Comparison of ENCODE assay signal across 11 cellular contexts in the genomic region with DNA sequence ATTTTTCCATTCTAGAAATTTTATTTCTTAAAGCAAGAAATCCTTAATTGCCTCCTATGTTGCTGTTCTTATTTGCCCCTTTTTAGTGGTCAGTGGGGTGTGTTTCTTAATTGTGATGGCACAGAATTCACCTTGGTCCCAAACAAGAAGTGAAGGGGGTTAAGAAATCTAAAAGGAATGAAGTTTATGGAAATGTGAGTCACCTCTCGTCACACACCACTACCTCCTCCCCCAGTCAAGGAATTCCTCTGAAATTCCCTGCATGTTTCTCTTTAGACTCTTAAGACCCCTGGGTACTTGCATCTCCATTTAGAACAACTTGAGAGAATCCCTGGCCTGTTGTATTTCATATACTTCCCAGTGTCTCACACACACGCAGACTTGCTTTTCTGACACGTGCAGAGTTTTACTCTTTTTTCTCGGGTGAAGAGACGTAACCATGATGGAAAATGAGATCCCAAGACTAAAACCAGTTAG.
DNase-seq lines count a peak whose midpoint lies in the region; ATAC-seq and TF ChIP-seq lines count a peak whose summit lies in the region.
"Had no signal": no experiment of that assay in that cellular context is flagged by ENCODE, and none has a peak within 500 bp of the region (broad histone marks: within the 10 kb centered on the region; RNA-seq: fewer than 3 reads in every experiment).

No MANE protein-coding gene starts in this region.

- peaks cover 54 to 65% of the 10 kb centered on the region in 2 donors for H3K4me1 Mint-ChIP-seq in immature natural killer cell

- H3K27ac ChIP-seq in AG04450 (ENCODE audit: low read depth, low read length): peak overlapping the region; percentile 96
- no peak overlapping the region for H3K27ac ChIP-seq in thyroid gland
- peak overlapping the region in 5 of 59 donors; percentile 10 to 57 (median 21) for H3K27ac ChIP-seq in dorsolateral prefrontal cortex
- H3K27ac ChIP-seq: ovary had no signal

- H3K27me3 Mint-ChIP-seq in immature natural killer cell (ENCODE audit: low read depth in 3 of 3): peaks cover 0 to 2% (median 0%) of the 10 kb centered on the region in 3 donors
- H3K27me3 Mint-ChIP-seq: activated naive CD8-positive, alpha-beta T cell had no signal

- ATAC-seq in HG02588 (IDR thresholded peaks at IDR 0.05; ENCODE audit: unreplicated experiment): no peak

- peaks cover 4 to 20% (median 5%) of the 10 kb centered on the region in 3 donors for H3K36me3 Mint-ChIP-seq in immature natural killer cell

- H3K27me3 ChIP-seq in AG04450 (ENCODE audit: control insufficient read depth, insufficient read depth, low read length): no peaks in the 10 kb centered on the region
- no peaks in the 10 kb centered on the region for H3K27me3 ChIP-seq in thyroid gland
- H3K27me3 ChIP-seq in dorsolateral prefrontal cortex: no peaks in the 10 kb centered on the region
- H3K27me3 ChIP-seq: ovary had no signal

- no peak for TF ChIP-seq POLR2A in thyroid gland (IDR thresholded peaks at IDR 0.05)

- H3K27ac Mint-ChIP-seq in immature natural killer cell: peak overlapping the region; percentile 34 to 69 (median 46)

- H3K36me3 ChIP-seq in thyroid gland: no peaks in the 10 kb centered on the region
- H3K36me3 ChIP-seq: ovary had no signal

- peaks cover 5 to 6% of the 10 kb centered on the region in 2 donors for H3K4me1 ChIP-seq in thyroid gland

- POLR2A ChIA-PET in AG04450 (lab: Yijun Ruan, JAX): no interaction called here

- peak overlapping the region in 2 of 5 donors; percentile 27 to 45 for H3K4me3 Mint-ChIP-seq in immature natural killer cell
- H3K4me3 Mint-ChIP-seq: activated naive CD8-positive, alpha-beta T cell had no signal

- CTCF ChIA-PET in AG04450 (lab: Charles Lee): interaction anchor here (1.1 kb wide), 1 partner anchor 18 kb away, joined by 5 read pairs; no protein-coding TSS in a partner anchor

- TF ChIP-seq CTCF in AG04450 (IDR thresholded peaks at IDR 0.05; ENCODE audit: low read depth, low read length): no peak
- no peak for TF ChIP-seq CTCF in thyroid gland (IDR thresholded peaks at IDR 0.05)
- no peak for TF ChIP-seq CTCF in dorsolateral prefrontal cortex (IDR thresholded peaks at IDR 0.05 in 54 of 56, conservative IDR thresholded peaks at IDR 0.05 in 2 of 56; ENCODE audit: low read depth in 1 of 56, partially characterized antibody in 56 of 56)

- DNase-seq in AG04450 (ENCODE audit: low read depth, low spot score): peak; percentile 74
- DNase-seq in HK-2 (ENCODE audit: unreplicated experiment): peak; percentile 46
- peak; percentile 85 for DNase-seq in amniotic epithelial cell (ENCODE audit: low read depth)
- DNase-seq in immature natural killer cell: no peak
- no peak for DNase-seq in effector CD4-positive, alpha-beta T cell
- no peak for DNase-seq in thyroid gland
- no peak for DNase-seq in dorsolateral prefrontal cortex
- DNase-seq: NCI-H510A treated with DMSO at 0.1 percent for 48 hours, ovary had no signal

- intact Hi-C loops in thyroid gland (cut with DNase I): no loop called here
- intact Hi-C loops in dorsolateral prefrontal cortex (cut with DNase I): loop anchor here in 1 of 2 donors (10.0 kb wide), 1 partner anchor 95 kb away; no protein-coding TSS in a partner anchor

- H3K4me3 ChIP-seq in AG04450 (ENCODE audit: low read depth, low read length) (no peak overlapping the region), thyroid gland (replicated peaks in 1 of 3) (no peak overlapping the region), dorsolateral prefrontal cortex (no peak overlapping the region)
- H3K4me3 ChIP-seq: ovary had no signal

- peaks cover 0 to 2% (median 0%) of the 10 kb centered on the region in 6 donors for H3K9me3 Mint-ChIP-seq in immature natural killer cell

- 57 to 64% methylated on average over 5 of the region's 5 CpGs for WGBS in thyroid gland, 2 donors

- H3K9me3 ChIP-seq in AG04450 (ENCODE audit: control insufficient read depth, insufficient read depth, low read length) (no peaks in the 10 kb centered on the region), thyroid gland (no peaks in the 10 kb centered on the region)
- H3K9me3 ChIP-seq: ovary had no signal

Comparison
In these comparisons a context has a peak if more than half of its experiments do, and no peak if none do; other contexts are left out.
1. DNase-seq: peak in AG04450 (single experiment), HK-2 (single experiment) and amniotic epithelial cell (single experiment); none in immature natural killer cell (0 of 3), effector CD4-positive, alpha-beta T cell (single experiment), thyroid gland (0 of 2) and dorsolateral prefrontal cortex (0 of 10).